26 cellular contexts compared by ENCODE assay signal in genomic region chr10:86509145-86509544, GRCh38.
"Had no signal": no experiment of that assay in that cellular context is flagged by ENCODE, and none has a peak within 500 bp of the region (broad histone marks: within the 10 kb centered on the region; RNA-seq: fewer than 3 reads in every experiment).

No MANE protein-coding gene starts in this region.

- H3K27ac ChIP-seq: adrenal gland, body of pancreas, breast epithelium, SJCRH30, SK-N-MC had no signal

- DNase-seq: activated CD4-positive, alpha-beta T cell treated with anti-CD3 and anti-CD28 coated beads for 36 hours; activated CD4-positive, alpha-beta T cell treated with anti-CD3 and anti-CD28 coated beads, Interleukin-2, amount 10 ng/mL, durations not matched to agents 7 days and 5 days; activated CD4-positive, alpha-beta T cell treated with anti-CD3 and anti-CD28 coated beads, Interleukin-2, amount 50 U/mL, for 48 hours; activated CD8-positive, alpha-beta memory T cell treated with anti-CD3 and anti-CD28 coated beads, Interleukin-2, amount 50 U/mL, for 4 hours; activated CD8-positive, alpha-beta T cell treated with anti-CD3 and anti-CD28 coated beads, Interleukin-2, amount 10 ng/mL, durations not matched to agents 7 days and 5 days; activated gamma-delta T cell treated with Interleukin-2 at 50 U/mL for 16 hours; activated naive CD4-positive, alpha-beta T cell treated with anti-CD3 and anti-CD28 coated beads for 36 hours; activated T-cell treated with anti-CD3 and anti-CD28 coated beads for 4 hours; activated T-cell treated with anti-CD3 and anti-CD28 coated beads, Interleukin-2, amount 50 U/mL, for 4 hours; adrenal gland; body of pancreas; NCI-H1105; NCI-H1417 treated with DMSO at 0.1 percent for 48 hours; NCI-H187 treated with DMSO at 0.1 percent for 48 hours; NCI-H2081; NCI-H345; NCI-H524 treated with DMSO at 0.1 percent for 48 hours; OCI-M1; SHP77; SJCRH30 had no signal

- H3K4me1 ChIP-seq: breast epithelium, SJCRH30 had no signal

- H3K4me3 ChIP-seq: adrenal gland, body of pancreas, breast epithelium, K562, SJCRH30, SK-N-MC had no signal

- H3K36me3 ChIP-seq: breast epithelium had no signal

- H3K27me3 ChIP-seq: adrenal gland, body of pancreas, breast epithelium, SJCRH30 had no signal

- ATAC-seq: activated CD4-positive, alpha-beta T cell treated with anti-CD3 and anti-CD28 coated beads for 36 hours; activated CD4-positive, CD25-positive, alpha-beta regulatory T cell treated with anti-CD3 and anti-CD28 coated beads, Interleukin-2, amount 50 U/mL, for 24 hours; activated CD8-positive, alpha-beta T cell treated with anti-CD3 and anti-CD28 coated beads, Interleukin-2, amount 10 ng/mL, durations not matched to agents 7 days and 5 days; activated naive CD4-positive, alpha-beta T cell treated with anti-CD3 and anti-CD28 coated beads, Interleukin-2, amount 50 U/mL, for 72 hours; activated T-cell treated with anti-CD3 and anti-CD28 coated beads, Interleukin-2, amount 50 U/mL, for 4 hours; body of pancreas; K562; WTC11 had no signal

- H3K9me3 ChIP-seq: adrenal gland, body of pancreas, breast epithelium, SJCRH30 had no signal
